17 cellular contexts compared by ENCODE assay signal in the genomic region with DNA sequence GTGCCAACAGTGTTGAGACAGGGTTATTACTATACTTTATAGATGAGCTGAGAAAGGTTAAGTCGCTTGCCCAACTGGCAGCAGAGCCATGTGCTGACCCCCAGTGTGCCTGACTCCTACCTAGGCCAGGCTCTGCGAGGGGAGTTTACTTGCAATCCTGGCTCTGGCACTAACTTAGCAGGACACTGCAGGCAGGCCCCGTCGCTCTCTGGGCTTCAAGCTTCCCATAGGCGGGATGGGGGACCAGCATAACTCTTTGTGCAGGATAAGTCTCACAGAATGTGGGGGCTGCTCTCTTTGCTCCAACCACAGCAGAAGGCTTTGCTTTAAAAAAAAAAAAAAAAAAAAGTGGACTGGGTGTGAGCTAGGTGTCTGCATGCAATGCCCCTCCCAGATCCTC.
DNase-seq lines count a peak whose midpoint lies in the region; ATAC-seq and TF ChIP-seq lines count a peak whose summit lies in the region.
"Had no signal": no experiment of that assay in that cellular context is flagged by ENCODE, and none has a peak within 500 bp of the region (broad histone marks: within the 10 kb centered on the region; RNA-seq: fewer than 3 reads in every experiment).

No MANE protein-coding gene starts in this region.

- no peaks in the 10 kb centered on the region for H3K36me3 ChIP-seq in muscle layer of colon (ENCODE audit: insufficient read depth, low read length)

- no peak overlapping the region for H3K9ac ChIP-seq in muscle layer of colon (ENCODE audit: low read length)

- H3K36me3 Mint-ChIP-seq in brain, result peaks cover 5% of the 10 kb centered on the region
- H3K36me3 Mint-ChIP-seq: CD14-positive monocyte had no signal

- no peak overlapping the region for H3K4me3 ChIP-seq in muscle layer of colon (ENCODE audit: low read depth in 1 of 2, low read length in 2 of 2)

- peak overlapping the region; percentile 89 to 97 (median 96) for H3K27ac Mint-ChIP-seq in brain

- no peaks in the 10 kb centered on the region for H3K27me3 ChIP-seq in muscle layer of colon (ENCODE audit: control insufficient read depth in 1 of 2, insufficient read depth in 2 of 2, low read length in 2 of 2)

- peak overlapping the region; percentile 90 for H3K27ac ChIP-seq in angular gyrus (ENCODE audit: low read depth, low read length)
- peak overlapping the region; percentile 1 for H3K27ac ChIP-seq in muscle layer of colon (ENCODE audit: low read depth, low read length)
- peak overlapping the region; percentile 99 for H3K27ac ChIP-seq in substantia nigra (ENCODE audit: low read depth, low read length, poor library complexity, severe bottlenecking)

- no peaks in the 10 kb centered on the region for H3K27me3 Mint-ChIP-seq in brain

- TF ChIP-seq CTCF in brain (conservative IDR thresholded peaks at IDR 0.05), result no peak

- no peak for DNase-seq in substantia nigra (lab: John Stamatoyannopoulos, UW)
- no peak for DNase-seq in activated naive CD4-positive, alpha-beta T cell (lab: John Stamatoyannopoulos, UW)
- DNase-seq: AML-193, DMS 273 treated with DMSO at 0.1 percent for 48 hours, GDM1, GOT3, KG1, NCI-H1417 treated with DMSO at 0.1 percent for 48 hours, NCI-H1930, NCI-H526 treated with DMSO at 0.1 percent for 48 hours, OCI-M1 had no signal

- ATAC-seq in HG03342 (IDR thresholded peaks at IDR 0.05; ENCODE audit: unreplicated experiment), result no peak
- ATAC-seq in GM21515 (IDR thresholded peaks at IDR 0.05; ENCODE audit: unreplicated experiment), result no peak

- H3K4me1 Mint-ChIP-seq in brain, result peaks cover 100% of the 10 kb centered on the region

- no peaks in the 10 kb centered on the region for H3K9me3 ChIP-seq in muscle layer of colon (ENCODE audit: low read length)

- no peak overlapping the region for H3K4me3 Mint-ChIP-seq in brain

- no peaks in the 10 kb centered on the region for H3K9me3 Mint-ChIP-seq in brain

- H3K4me1 ChIP-seq in muscle layer of colon (ENCODE audit: insufficient read depth, low read length), result peaks cover 51% of the 10 kb centered on the region

Comparison
In these comparisons a context has a peak if more than half of its experiments do, and no peak if none do; other contexts are left out.
1. H3K27ac ChIP-seq: peak in every context shown above with its lines; median percentile 99 in substantia nigra; 90 in angular gyrus; 1 in muscle layer of colon.